13 cellular contexts compared by ENCODE assay signal in genomic region chr2:44549099-44549471, GRCh38.
DNase-seq lines count a peak whose midpoint lies in the region; ATAC-seq and TF ChIP-seq lines count a peak whose summit lies in the region.
"Had no signal": no experiment of that assay in that cellular context is flagged by ENCODE, and none has a peak within 500 bp of the region (broad histone marks: within the 10 kb centered on the region; RNA-seq: fewer than 3 reads in every experiment).

No MANE protein-coding gene starts in this region.

- no peak overlapping the region for H2AFZ ChIP-seq in osteoblast (ENCODE audit: low read length)

- intact Hi-C loops in CD8-positive, alpha-beta T cell (cut with DNase I, micrococcal nuclease): no loop called here

- peaks cover 33% of the 10 kb centered on the region for H3K36me3 Mint-ChIP-seq in CD8-positive, alpha-beta T cell

- no peaks in the 10 kb centered on the region for H3K9me3 Mint-ChIP-seq in CD8-positive, alpha-beta T cell
- H3K9me3 Mint-ChIP-seq: activated T-helper 2 cell treated with anti-CD3 and anti-CD28 coated beads, Interferon-gamma antibody, Interleukin-2, Interleukin-4, amounts not matched to agents 10 μg/mL and 5 μg/mL and 100 μg/mL, durations not matched to agents 14 hours and 24 hours and 36 hours had no signal

- H3K9me3 ChIP-seq in osteoblast (ENCODE audit: low read depth, low read length): no peaks in the 10 kb centered on the region
- H3K9me3 ChIP-seq in CD8-positive, alpha-beta T cell (ENCODE audit: low read length): no peaks in the 10 kb centered on the region
- no peaks in the 10 kb centered on the region for H3K9me3 ChIP-seq in right atrium auricular region
- H3K9me3 ChIP-seq: transverse colon had no signal

- no peaks in the 10 kb centered on the region for H3K4me1 Mint-ChIP-seq in CD8-positive, alpha-beta T cell (ENCODE audit: low read depth)

- CTCF ChIA-PET in CD8-positive, alpha-beta T cell (lab: Charles Lee): no interaction called here

- H3K4me2 ChIP-seq in osteoblast (ENCODE audit: insufficient read depth, low read length): peak overlapping the region; percentile 63

- H4K20me1 ChIP-seq in osteoblast (ENCODE audit: insufficient read depth, low read length): no peaks in the 10 kb centered on the region

- no peak for TF ChIP-seq CTCF in cardiac fibroblast (IDR thresholded peaks at IDR 0.05; ENCODE audit: low read depth, low read length)
- no peak for TF ChIP-seq CTCF in osteoblast (IDR thresholded peaks at IDR 0.05; ENCODE audit: extremely low read depth, low read depth, low read length)
- no peak for TF ChIP-seq CTCF in CD8-positive, alpha-beta T cell (IDR thresholded peaks at IDR 0.05)
- no peak for TF ChIP-seq CTCF in right atrium auricular region (IDR thresholded peaks at IDR 0.05)

- H3K36me3 ChIP-seq in osteoblast (ENCODE audit: insufficient read depth, low read length) (no peaks in the 10 kb centered on the region), right atrium auricular region (no peaks in the 10 kb centered on the region)
- no peaks in the 10 kb centered on the region for H3K36me3 ChIP-seq in CD8-positive, alpha-beta T cell (ENCODE audit: insufficient read depth, low read length)
- H3K36me3 ChIP-seq: transverse colon had no signal

- peaks cover 37% of the 10 kb centered on the region for H3K4me1 ChIP-seq in osteoblast (ENCODE audit: insufficient read depth, low read length)
- H3K4me1 ChIP-seq in CD8-positive, alpha-beta T cell (ENCODE audit: insufficient read depth, low read length): no peaks in the 10 kb centered on the region
- peaks cover 0 to 4% of the 10 kb centered on the region in 2 donors for H3K4me1 ChIP-seq in right atrium auricular region
- H3K4me1 ChIP-seq: transverse colon had no signal

- POLR2A ChIA-PET in CD8-positive, alpha-beta T cell (lab: Charles Lee): no interaction called here

- H3K4me3 Mint-ChIP-seq in CD8-positive, alpha-beta T cell: no peak overlapping the region

- no peaks in the 10 kb centered on the region for H3K27me3 Mint-ChIP-seq in CD8-positive, alpha-beta T cell (ENCODE audit: low read depth)

- peak; percentile 95 for DNase-seq in EL
- peak; percentile 80 for DNase-seq in NCI-H226
- peak; percentile 65 to 91 for DNase-seq in cardiac fibroblast (ENCODE audit: low read depth in 2 of 2)
- peak; percentile 19 for DNase-seq in osteoblast (ENCODE audit: insufficient read length, low spot score, missing footprints)
- no peak for DNase-seq in CD8-positive, alpha-beta T cell
- no peak for DNase-seq in right atrium auricular region (ENCODE audit: low spot score)
- DNase-seq: NCI-H1694 treated with DMSO at 0.1 percent for 48 hours, RPMI8226, transverse colon had no signal

- no peak overlapping the region for H3K4me3 ChIP-seq in cardiac fibroblast (replicated peaks in 1 of 2; ENCODE audit: low read depth in 2 of 2, low read length in 2 of 2)
- peak overlapping the region; percentile 5 for H3K4me3 ChIP-seq in osteoblast (ENCODE audit: insufficient read depth, low read length)
- H3K4me3 ChIP-seq in CD8-positive, alpha-beta T cell (ENCODE audit: low read depth, low read length): no peak overlapping the region
- no peak overlapping the region for H3K4me3 ChIP-seq in right atrium auricular region
- H3K4me3 ChIP-seq: transverse colon had no signal

- no peaks in the 10 kb centered on the region for H3K79me2 ChIP-seq in osteoblast (ENCODE audit: insufficient read depth, low read length)

- ATAC-seq in CD8-positive, alpha-beta T cell: no peak
- ATAC-seq in HG02970 (IDR thresholded peaks at IDR 0.05; ENCODE audit: low FRiP score, unreplicated experiment): no peak
- ATAC-seq in HG02763 (IDR thresholded peaks at IDR 0.05; ENCODE audit: unreplicated experiment): no peak
- ATAC-seq: activated CD4-positive, CD25-positive, alpha-beta regulatory T cell treated with anti-CD3 and anti-CD28 coated beads, Interleukin-2, amount 50 U/mL, for 24 hours had no signal

- no peaks in the 10 kb centered on the region for H3K27me3 ChIP-seq in osteoblast (ENCODE audit: insufficient read depth, low read length)
- H3K27me3 ChIP-seq in CD8-positive, alpha-beta T cell (ENCODE audit: insufficient read depth, low read length): no peaks in the 10 kb centered on the region
- no peaks in the 10 kb centered on the region for H3K27me3 ChIP-seq in right atrium auricular region
- H3K27me3 ChIP-seq: transverse colon had no signal

- no peak overlapping the region for H3K27ac Mint-ChIP-seq in CD8-positive, alpha-beta T cell
- H3K27ac Mint-ChIP-seq: activated T-helper 2 cell treated with anti-CD3 and anti-CD28 coated beads, Interferon-gamma antibody, Interleukin-2, Interleukin-4, amounts not matched to agents 10 μg/mL and 5 μg/mL and 100 μg/mL, durations not matched to agents 14 hours and 24 hours and 36 hours had no signal

- H3K27ac ChIP-seq in osteoblast (ENCODE audit: low read depth, low read length) (peak overlapping the region; percentile 76), right atrium auricular region (no peak overlapping the region)
- H3K27ac ChIP-seq in CD8-positive, alpha-beta T cell (ENCODE audit: low read depth, low read length): no peak overlapping the region
- H3K27ac ChIP-seq: transverse colon had no signal

Comparison
In these comparisons a context has a peak if more than half of its experiments do, and no peak if none do; other contexts are left out.
1. DNase-seq: peak in EL (single experiment), NCI-H226 (single experiment), cardiac fibroblast (2 of 2) and osteoblast (single experiment); none in CD8-positive, alpha-beta T cell (0 of 7) and right atrium auricular region (single experiment).